In genomic region chr3:124032881-124033359, GRCh38 we compare ENCODE assay signal across 8 cellular contexts. TPM values are rescaled to one million over a fixed set of nuclear protein-coding genes. Genes with fewer than 3 reads are reported as not detected.
DNase-seq lines count a peak whose midpoint lies in the region; ATAC-seq, FAIRE-seq and TF ChIP-seq lines count a peak whose summit lies in the region.

No MANE protein-coding gene starts in this region.

- peak overlapping the region; percentile 79 for H3K27ac ChIP-seq in ectodermal cell (ENCODE audit: insufficient read depth, low read depth, low read length, poor library complexity, severe bottlenecking)
- H3K27ac ChIP-seq in lung (ENCODE audit: low read depth in 1 of 2, low read length in 1 of 2), result peak overlapping the region; percentile 73 to 75

- no peaks in the 10 kb centered on the region for H3K9me3 Mint-ChIP-seq in activated CD8-positive, alpha-beta T cell treated with anti-CD3 and anti-CD28 coated beads for 36 hours

- CTCF ChIA-PET in activated CD8-positive, alpha-beta T cell treated with anti-CD3 and anti-CD28 coated beads for 36 hours (lab: Charles Lee), result interaction anchor here (0.7 to 4.4 kb wide), 25 partner anchors 8 to 516 kb away, joined by 3 to 23 read pairs (median 4); no protein-coding TSS in a partner anchor

- H3K27ac Mint-ChIP-seq in activated CD8-positive, alpha-beta T cell treated with anti-CD3 and anti-CD28 coated beads for 36 hours, result no peak overlapping the region

- ATAC-seq in HG03432 (IDR thresholded peaks at IDR 0.05; ENCODE audit: unreplicated experiment), result peak; percentile 95
- ATAC-seq in activated CD8-positive, alpha-beta T cell treated with anti-CD3 and anti-CD28 coated beads for 36 hours, result peak; percentile 88
- ATAC-seq in lung (ENCODE audit: insufficient read depth, low FRiP score), result peak; percentile 89

- H3K4me1 ChIP-seq in ectodermal cell (ENCODE audit: control insufficient read depth, insufficient read depth, low read length) (peaks cover 9% of the 10 kb centered on the region), lung (ENCODE audit: control insufficient read depth in 2 of 2, insufficient read depth in 2 of 2, low read length in 2 of 2) (peaks cover 0 to 14% of the 10 kb centered on the region in 2 donors)

- intact Hi-C loops in activated CD8-positive, alpha-beta T cell treated with anti-CD3 and anti-CD28 coated beads for 36 hours (cut with micrococcal nuclease), result no loop called here

- POLR2A ChIA-PET in activated CD8-positive, alpha-beta T cell treated with anti-CD3 and anti-CD28 coated beads for 36 hours (lab: Charles Lee), result interaction anchor here (1.3 kb wide), 1 partner anchor 16 kb away, joined by 3 read pairs; no protein-coding TSS in a partner anchor

- H3K4me1 Mint-ChIP-seq in activated CD8-positive, alpha-beta T cell treated with anti-CD3 and anti-CD28 coated beads for 36 hours (ENCODE audit: low read depth), result peaks cover 10% of the 10 kb centered on the region

- H3K27me3 Mint-ChIP-seq in activated CD8-positive, alpha-beta T cell treated with anti-CD3 and anti-CD28 coated beads for 36 hours, result peaks cover 43% of the 10 kb centered on the region

- peak; percentile 86 for TF ChIP-seq CTCF in activated CD8-positive, alpha-beta T cell treated with anti-CD3 and anti-CD28 coated beads for 36 hours (IDR thresholded peaks at IDR 0.05)
- TF ChIP-seq CTCF in lung (IDR thresholded peaks at IDR 0.05; ENCODE audit: control extremely low read depth, extremely low read depth), result peak; percentile 52

- 0% methylated on average over 48 of the region's 48 CpGs for WGBS in ectodermal cell, 2 experiments
- WGBS in lung, 2 donors, result 0 to 1% methylated on average over 37 to 48 of the region's 48 CpGs

- H3K4me3 ChIP-seq in ectodermal cell (ENCODE audit: insufficient read depth, low read depth, low read length) (peak overlapping the region; percentile 79), lung (peak overlapping the region; percentile 85)

- H3K9me3 ChIP-seq in ectodermal cell (ENCODE audit: control insufficient read depth, low read length) (no peaks in the 10 kb centered on the region), lung (ENCODE audit: control insufficient read depth in 2 of 2, insufficient read depth in 1 of 2, low read length in 1 of 2) (no peaks in the 10 kb centered on the region)

- no peaks in the 10 kb centered on the region for H3K36me3 Mint-ChIP-seq in activated CD8-positive, alpha-beta T cell treated with anti-CD3 and anti-CD28 coated beads for 36 hours (ENCODE audit: low read depth)

- in situ Hi-C loops in ACHN (cut with HindIII; ENCODE audit: low pct_ligation_motif_present, low pct_unique_long_range_greater_than_20kb, low sequenced_read_pairs), result no loop called here

- H3K27me3 ChIP-seq in ectodermal cell (ENCODE audit: control insufficient read depth, insufficient read depth, low read length, poor library complexity, severe bottlenecking), result peaks cover 24% of the 10 kb centered on the region
- no peaks in the 10 kb centered on the region for H3K27me3 ChIP-seq in lung (ENCODE audit: control insufficient read depth, insufficient read depth)

- H3K4me3 Mint-ChIP-seq in activated CD8-positive, alpha-beta T cell treated with anti-CD3 and anti-CD28 coated beads for 36 hours, result no peak overlapping the region

- peak; percentile 75 for DNase-seq in ACHN
- peak; percentile 91 for DNase-seq in GM19239 (ENCODE audit: insufficient read length, low spot score)
- peak; percentile 89 to 90 for DNase-seq in NCI-H524 (lab: John Stamatoyannopoulos, UW)
- DNase-seq in activated CD8-positive, alpha-beta T cell treated with anti-CD3 and anti-CD28 coated beads for 36 hours, result peak; percentile 70
- peak; percentile 84 for DNase-seq in lung (ENCODE audit: low spot score)
- peak; percentile 67 to 68 for DNase-seq in stimulated activated CD4-positive, alpha-beta T cell treated with anti-CD3 and anti-CD28 coated beads, Interleukin-4, amount 100 ng/mL, for 48 hours (ENCODE audit: low read depth in 2 of 2)

- no peak for FAIRE-seq in GM19239 (lab: Jason Lieb, UNC)

- no peaks in the 10 kb centered on the region for H3K36me3 ChIP-seq in ectodermal cell (ENCODE audit: control insufficient read depth, insufficient read depth, low read length)
- no peaks in the 10 kb centered on the region for H3K36me3 ChIP-seq in lung (ENCODE audit: control insufficient read depth in 2 of 2, insufficient read depth in 2 of 2, low read length in 2 of 2)

RNA-seq across cellular contexts. Expression of gene KALRN, which starts 0.2 kb away (rescaled TPM):
- total RNA-seq in activated CD8-positive, alpha-beta T cell treated with anti-CD3 and anti-CD28 coated beads for 36 hours, result 1 to 10 TPM; 1.5 to 2.2 TPM
- polyA plus RNA-seq in ectodermal cell (2013, experiment 1 of 4), result 12.9 TPM
- 15.7 TPM for polyA plus RNA-seq in ectodermal cell (2013, experiment 2 of 4)
- polyA plus RNA-seq in ectodermal cell (2013, experiment 3 of 4), result 8.8 TPM
- polyA plus RNA-seq in ectodermal cell (2013, experiment 4 of 4), result 11.7 TPM
- 10 to 100 TPM; 29.9 to 44.9 TPM for total RNA-seq in lung
- 1 to 10 TPM; 5.2 to 5.9 TPM for polyA plus RNA-seq in lung

RNA-seq across cellular contexts. Expression of gene ROPN1, which starts 41.0 kb away (rescaled TPM):
- total RNA-seq in activated CD8-positive, alpha-beta T cell treated with anti-CD3 and anti-CD28 coated beads for 36 hours, result not detected
- 0.70 TPM for polyA plus RNA-seq in ectodermal cell (2013, experiment 1 of 4)
- not detected for polyA plus RNA-seq in ectodermal cell (2013, experiment 2 of 4)
- polyA plus RNA-seq in ectodermal cell (2013, experiment 3 of 4), result not detected
- not detected for polyA plus RNA-seq in ectodermal cell (2013, experiment 4 of 4)
- not detected for total RNA-seq in lung
- not detected for polyA plus RNA-seq in lung

Comparison
In these comparisons a context has a peak if more than half of its experiments do, and no peak if none do; other contexts are left out.
1. Peak in every context shown above with its lines: DNase-seq, ATAC-seq, H3K4me3 ChIP-seq and H3K27ac ChIP-seq.
2. RNA of gene KALRN, which starts 0.2 kb away (total RNA-seq): 29.9 to 44.9 TPM in lung; 1.5 to 2.2 TPM in activated CD8-positive, alpha-beta T cell treated with anti-CD3 and anti-CD28 coated beads for 36 hours; every median in the first group is over 4 times any median in the second.